Comparison of ENCODE assay signal across 18 cellular contexts in the genomic region with DNA sequence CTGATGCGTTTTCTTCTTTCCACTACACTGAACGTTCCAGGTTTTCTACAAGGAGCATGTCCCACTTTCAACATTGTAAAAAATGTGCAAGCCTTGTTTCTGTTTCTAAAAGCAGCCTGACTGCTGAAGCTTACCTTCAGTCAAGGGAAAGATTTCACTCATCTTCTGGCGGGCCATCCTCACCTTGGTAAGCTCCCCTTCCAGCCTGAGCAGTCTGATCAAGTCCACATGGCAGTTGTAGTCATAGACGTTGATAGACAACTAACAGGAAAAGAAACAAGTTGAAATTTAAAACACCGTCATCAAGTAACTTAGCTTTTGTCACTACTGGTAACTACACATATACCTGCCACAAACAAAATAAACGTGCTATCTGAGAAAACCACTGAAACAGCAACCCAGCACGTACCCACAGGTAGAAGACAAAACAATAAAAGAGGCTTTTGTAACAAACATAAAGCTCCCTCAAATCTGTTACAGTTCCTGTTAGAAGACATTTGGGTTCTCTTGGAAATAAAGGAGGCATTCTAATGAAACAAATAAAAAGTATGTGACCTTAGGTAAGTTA. TPM values are rescaled to one million over a fixed set of nuclear protein-coding genes. Genes with fewer than 3 reads are reported as not detected.
A peak's percentile ranks its signal among the peaks of the same experiment; 100 is the strongest.
DNase-seq lines count a peak whose midpoint lies in the region; ATAC-seq and TF ChIP-seq lines count a peak whose summit lies in the region.
"Had no signal": no experiment of that assay in that cellular context is flagged by ENCODE, and none has a peak within 500 bp of the region (broad histone marks: within the 10 kb centered on the region; RNA-seq: fewer than 3 reads in every experiment).

No MANE protein-coding gene starts in this region.

- BruUV-seq in OCI-LY7 (replicated peaks; lab: Mats Ljungman, UMichigan), result no TSS peak

- peaks cover 51% of the 10 kb centered on the region for H3K4me1 ChIP-seq in OCI-LY7 (ENCODE audit: insufficient read depth, low read length, poor library complexity, severe bottlenecking)
- H3K4me1 ChIP-seq: A549 had no signal

- peaks cover 20% of the 10 kb centered on the region; the same call in 1 of the 2 replicates for H4K20me1 ChIP-seq in OCI-LY7 (ENCODE audit: insufficient read depth, low read length)

- H3K79me2 ChIP-seq in OCI-LY7 (ENCODE audit: insufficient read depth, low read depth, low read length), result peaks cover 84% of the 10 kb centered on the region

- peak overlapping the region; percentile 27; the same call in 1 of the 2 replicates for H3K4me2 ChIP-seq in OCI-LY7 (ENCODE audit: low read length)
- H3K4me2 ChIP-seq: A549 had no signal

- H3K36me3 ChIP-seq in OCI-LY7 (ENCODE audit: insufficient read depth, low read length), result peaks cover 91% of the 10 kb centered on the region

- H3K9me3 ChIP-seq in OCI-LY7 (ENCODE audit: low read length), result no peaks in the 10 kb centered on the region
- H3K9me3 ChIP-seq: A549 had no signal

- H3K4me3 Mint-ChIP-seq in activated T-cell treated with anti-CD3 and anti-CD28 coated beads, Interleukin-2, amount 50 U/mL, for 72 hours, result no peak overlapping the region
- H3K4me3 Mint-ChIP-seq in activated T-cell treated with anti-CD3 and anti-CD28 coated beads, Interleukin-2, amount 50 U/mL, for 4 hours, result no peak overlapping the region
- no peak overlapping the region for H3K4me3 Mint-ChIP-seq in progenitor cell of endocrine pancreas (ENCODE audit: low read depth)

- no peaks in the 10 kb centered on the region for H3K9me3 Mint-ChIP-seq in activated T-cell treated with anti-CD3 and anti-CD28 coated beads, Interleukin-2, amount 50 U/mL, for 72 hours
- H3K9me3 Mint-ChIP-seq in activated T-cell treated with anti-CD3 and anti-CD28 coated beads, Interleukin-2, amount 50 U/mL, for 4 hours, result no peaks in the 10 kb centered on the region
- H3K9me3 Mint-ChIP-seq in progenitor cell of endocrine pancreas (ENCODE audit: low read depth), result no peaks in the 10 kb centered on the region

- H3K4me1 Mint-ChIP-seq in activated T-cell treated with anti-CD3 and anti-CD28 coated beads, Interleukin-2, amount 50 U/mL, for 72 hours (ENCODE audit: low read depth), result peaks cover 41% of the 10 kb centered on the region
- H3K4me1 Mint-ChIP-seq in activated T-cell treated with anti-CD3 and anti-CD28 coated beads, Interleukin-2, amount 50 U/mL, for 4 hours (ENCODE audit: low read depth), result peaks cover 41% of the 10 kb centered on the region
- no peaks in the 10 kb centered on the region for H3K4me1 Mint-ChIP-seq in progenitor cell of endocrine pancreas (ENCODE audit: low read depth)

- TF ChIP-seq CTCF in OCI-LY7 (conservative IDR thresholded peaks at IDR 0.05; ENCODE audit: low read length) (no peak), progenitor cell of endocrine pancreas (IDR thresholded peaks at IDR 0.05; ENCODE audit: unreplicated experiment) (no peak)

- H3K4me3 ChIP-seq in OCI-LY7 (ENCODE audit: low read depth, low read length, poor library complexity, severe bottlenecking), result no peak overlapping the region
- H3K4me3 ChIP-seq: A549, GM23248 had no signal

- no peak overlapping the region for H2AFZ ChIP-seq in OCI-LY7 (ENCODE audit: low read length)
- H2AFZ ChIP-seq: GM23248 had no signal

- peak overlapping the region; percentile 50 for H3K27ac Mint-ChIP-seq in activated T-cell treated with anti-CD3 and anti-CD28 coated beads, Interleukin-2, amount 50 U/mL, for 72 hours
- peak overlapping the region; percentile 20 for H3K27ac Mint-ChIP-seq in progenitor cell of endocrine pancreas

- no peaks in the 10 kb centered on the region for H3K27me3 Mint-ChIP-seq in activated T-cell treated with anti-CD3 and anti-CD28 coated beads, Interleukin-2, amount 50 U/mL, for 72 hours (ENCODE audit: low read depth)
- no peaks in the 10 kb centered on the region for H3K27me3 Mint-ChIP-seq in activated T-cell treated with anti-CD3 and anti-CD28 coated beads, Interleukin-2, amount 50 U/mL, for 4 hours (ENCODE audit: low read depth)
- no peaks in the 10 kb centered on the region for H3K27me3 Mint-ChIP-seq in progenitor cell of endocrine pancreas

- no peak for DNase-seq in activated T-cell treated with anti-CD3 and anti-CD28 coated beads, Interleukin-2, amount 50 U/mL, for 72 hours
- DNase-seq in activated T-cell treated with anti-CD3 and anti-CD28 coated beads, Interleukin-2, amount 50 U/mL, for 4 hours, result no peak
- DNase-seq in OCI-LY7 (ENCODE audit: low spot score) (no peak), progenitor cell of endocrine pancreas (ENCODE audit: low spot score, unreplicated experiment) (no peak), NCI-H524 treated with DMSO at 0.1 percent for 48 hours (lab: John Stamatoyannopoulos, UW) (no peak)
- DNase-seq: Calu3, GDM1, GM23248, KG1, NCI-H1092 treated with DMSO at 0.1 percent for 48 hours, NCI-H187, SHP77 treated with DMSO at 0.1 percent for 48 hours had no signal

- H3K9me2 ChIP-seq in OCI-LY7 (ENCODE audit: insufficient read depth, low read length), result no peaks in the 10 kb centered on the region

- POLR2A ChIA-PET in OCI-LY7 (lab: Charles Lee), result interaction anchor here (0.7 to 2.9 kb wide), 9 partner anchors 9 to 208 kb away, joined by 3 to 18 read pairs (median 10); partner anchors contain the start of genes ISCU and SART3

- ATAC-seq in activated T-cell treated with anti-CD3 and anti-CD28 coated beads, Interleukin-2, amount 50 U/mL, for 72 hours (replicated peaks in 1 of 2), result no peak
- ATAC-seq in activated T-cell treated with anti-CD3 and anti-CD28 coated beads, Interleukin-2, amount 50 U/mL, for 4 hours, result no peak
- ATAC-seq in GM18868 (IDR thresholded peaks at IDR 0.05; ENCODE audit: unreplicated experiment), result peak; percentile 56
- ATAC-seq in HG02678 (IDR thresholded peaks at IDR 0.05; ENCODE audit: unreplicated experiment), result no peak
- no peak for ATAC-seq in GM21786 (IDR thresholded peaks at IDR 0.05; ENCODE audit: unreplicated experiment)
- ATAC-seq: A549 had no signal

- H3K36me3 Mint-ChIP-seq in activated T-cell treated with anti-CD3 and anti-CD28 coated beads, Interleukin-2, amount 50 U/mL, for 72 hours (ENCODE audit: insufficient read depth in 2 of 2), result peaks cover 9 to 28% of the 10 kb centered on the region in 2 donors
- H3K36me3 Mint-ChIP-seq in activated T-cell treated with anti-CD3 and anti-CD28 coated beads, Interleukin-2, amount 50 U/mL, for 4 hours (ENCODE audit: insufficient read depth), result peaks cover 29% of the 10 kb centered on the region
- H3K36me3 Mint-ChIP-seq in progenitor cell of endocrine pancreas (ENCODE audit: insufficient read depth), result peaks cover 16% of the 10 kb centered on the region

- CTCF ChIA-PET in OCI-LY7 (lab: Charles Lee; ENCODE audit: unreplicated experiment), result interaction anchor here (0.5 kb wide), 1 partner anchor 528 kb away, joined by 4 read pairs; no protein-coding TSS in a partner anchor

- intact Hi-C loops in OCI-LY7 (cut with micrococcal nuclease; ENCODE audit: unreplicated experiment), result no loop called here

- H3K27ac ChIP-seq in OCI-LY7 (ENCODE audit: low read depth, low read length, poor library complexity, severe bottlenecking), result peak overlapping the region; percentile 48
- H3K27ac ChIP-seq: A549, GM23248 had no signal

RNA-seq across cellular contexts. Expression of gene SART3, which starts 11.9 kb away (rescaled TPM):
- total RNA-seq in activated T-cell treated with anti-CD3 and anti-CD28 coated beads, Interleukin-2, amount 50 U/mL, for 72 hours, result 10 to 100 TPM; 75.7 to 78.8 TPM
- total RNA-seq in activated T-cell treated with anti-CD3 and anti-CD28 coated beads, Interleukin-2, amount 50 U/mL, for 4 hours, result 10 to 100 TPM; 83.0 to 92.1 (median 89.4) TPM
- 211 and 238 TPM in 2 replicates for total RNA-seq in OCI-LY7 (2014; rRNA removed; shearing (Covaris generic))
- total RNA-seq in OCI-LY7 (2022) (130 and 143 TPM in 2 replicates), progenitor cell of endocrine pancreas (74.5 and 87.6 TPM in 2 replicates)

RNA-seq across cellular contexts. Expression of gene ISCU, which starts 13.4 kb away (rescaled TPM):
- 100 to 1,000 TPM; 115 to 139 TPM for total RNA-seq in activated T-cell treated with anti-CD3 and anti-CD28 coated beads, Interleukin-2, amount 50 U/mL, for 72 hours
- 10 to 100 TPM; 62.6 to 90.1 (median 78.7) TPM for total RNA-seq in activated T-cell treated with anti-CD3 and anti-CD28 coated beads, Interleukin-2, amount 50 U/mL, for 4 hours
- total RNA-seq in OCI-LY7 (2014; rRNA removed; shearing (Covaris generic)), result 137 and 146 TPM in 2 replicates
- total RNA-seq in OCI-LY7 (2022) (123 and 130 TPM in 2 replicates), progenitor cell of endocrine pancreas (57.4 and 69.7 TPM in 2 replicates)

RNA-seq across cellular contexts. Expression of gene FICD, which starts 34.0 kb away (rescaled TPM):
- 1 to 10 TPM; 4.0 to 7.7 TPM for total RNA-seq in activated T-cell treated with anti-CD3 and anti-CD28 coated beads, Interleukin-2, amount 50 U/mL, for 72 hours
- total RNA-seq in activated T-cell treated with anti-CD3 and anti-CD28 coated beads, Interleukin-2, amount 50 U/mL, for 4 hours, result 1 to 10 TPM; 6.2 to 9.2 (median 6.9) TPM
- total RNA-seq in OCI-LY7 (2014; rRNA removed; shearing (Covaris generic)), result 8.4 and 13.1 TPM in 2 replicates
- total RNA-seq in OCI-LY7 (2022) (9.0 and 9.9 TPM in 2 replicates), progenitor cell of endocrine pancreas (3.6 and 3.7 TPM in 2 replicates)

RNA-seq across cellular contexts. Expression of gene TMEM119, which starts 48.8 kb away (rescaled TPM):
- total RNA-seq in activated T-cell treated with anti-CD3 and anti-CD28 coated beads, Interleukin-2, amount 50 U/mL, for 72 hours, result under 1 TPM; 0.65 to 0.74 TPM
- under 1 TPM in 2 of 3 donors, not detected in 1; 0.08 to 0.54 TPM for total RNA-seq in activated T-cell treated with anti-CD3 and anti-CD28 coated beads, Interleukin-2, amount 50 U/mL, for 4 hours
- not detected in 2 replicates for total RNA-seq in OCI-LY7 (2014; rRNA removed; shearing (Covaris generic))
- total RNA-seq in OCI-LY7 (2022), result not detected in 2 replicates
- 0.24 TPM in 1 of 2 replicates, not detected in the other for total RNA-seq in progenitor cell of endocrine pancreas
- total RNA-seq: Calu3, MCF 10A, NCI-H460 had no signal
